8 cellular contexts compared by ENCODE assay signal in the genomic region with DNA sequence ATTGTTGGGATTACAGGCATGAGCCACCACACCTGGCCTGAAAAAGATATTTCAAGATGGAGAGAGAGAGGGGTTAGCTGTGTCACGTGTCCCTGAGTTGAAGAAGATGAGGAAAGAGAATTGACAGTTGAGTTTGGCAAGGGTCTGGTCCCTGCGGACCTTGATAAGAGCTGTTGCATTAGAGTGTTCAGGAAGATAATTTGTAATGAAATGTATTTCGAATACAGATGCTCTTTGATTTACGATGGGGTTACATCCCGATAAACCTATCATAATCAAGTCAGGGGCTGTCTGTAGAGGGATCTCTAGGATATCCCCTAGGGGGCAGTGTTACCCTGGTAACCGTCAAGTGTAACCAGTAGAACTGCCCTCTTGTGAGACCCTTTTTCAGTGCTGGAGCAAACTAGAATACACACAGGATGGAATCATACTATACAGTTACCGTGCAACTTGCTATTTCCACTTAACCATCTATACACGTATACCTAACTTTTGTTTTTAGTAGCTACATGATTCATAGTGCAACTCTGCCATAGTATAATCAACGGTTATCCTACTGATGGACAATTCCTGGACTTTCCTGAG. TPM values are rescaled to one million over a fixed set of nuclear protein-coding genes. Genes with fewer than 3 reads are reported as not detected.
DNase-seq lines count a peak whose midpoint lies in the region; ATAC-seq and TF ChIP-seq lines count a peak whose summit lies in the region.

No MANE protein-coding gene starts in this region.

- intact Hi-C loops in left colon (cut with DNase I, micrococcal nuclease) (no loop called here), aorta (cut with DNase I) (no loop called here)

- H3K4me3 ChIP-seq in cardiac fibroblast (replicated peaks in 1 of 2; ENCODE audit: low read depth in 2 of 2, low read length in 2 of 2): no peak overlapping the region
- no peak overlapping the region for H3K4me3 ChIP-seq in aorta (ENCODE audit: low read length in 2 of 2)

- no peaks in the 10 kb centered on the region for H3K27me3 Mint-ChIP-seq in T-helper 1 cell treated with Interleukin-12 subunit alpha and Interleukin-12 subunit beta and Interleukin-4 antibody, amounts not matched to agents 30 μg/mL and 1 μg/mL, for 36 hours (ENCODE audit: low read depth)

- peaks cover 27% of the 10 kb centered on the region for H3K4me1 Mint-ChIP-seq in T-helper 1 cell treated with Interleukin-12 subunit alpha and Interleukin-12 subunit beta and Interleukin-4 antibody, amounts not matched to agents 30 μg/mL and 1 μg/mL, for 36 hours (ENCODE audit: low read depth)

- H3K36me3 ChIP-seq in aorta (ENCODE audit: control insufficient read depth in 1 of 2, insufficient read depth in 2 of 2, low read length in 1 of 2): no peaks in the 10 kb centered on the region

- H3K27me3 ChIP-seq in aorta (ENCODE audit: control insufficient read depth in 1 of 2, insufficient read depth in 2 of 2, low read length in 1 of 2): no peaks in the 10 kb centered on the region

- H3K36me3 Mint-ChIP-seq in T-helper 1 cell treated with Interleukin-12 subunit alpha and Interleukin-12 subunit beta and Interleukin-4 antibody, amounts not matched to agents 30 μg/mL and 1 μg/mL, for 36 hours (ENCODE audit: low read depth): peaks cover 8% of the 10 kb centered on the region

- no peaks in the 10 kb centered on the region for H3K9me3 ChIP-seq in aorta (ENCODE audit: control insufficient read depth, low read length)

- DNase-seq in COR-L47 (lab: John Stamatoyannopoulos, UW) (peak; percentile 83), NCI-H128 (lab: John Stamatoyannopoulos, UW; ENCODE audit: unreplicated experiment) (peak; percentile 60), cardiac fibroblast (ENCODE audit: low read depth in 2 of 2) (peak; percentile 80 to 81), left colon (no peak), aorta (no peak)
- DNase-seq in stimulated activated CD8-positive, alpha-beta memory T cell treated with anti-CD3 and anti-CD28 coated beads, Interleukin-4, amount 100 ng/mL, for 24 hours (ENCODE audit: low read depth): peak; percentile 34

- no peak overlapping the region for H3K27ac ChIP-seq in aorta (ENCODE audit: low read depth in 1 of 2, low read length in 2 of 2)

- 13 to 14% methylated on average over 9 of the region's 9 CpGs for WGBS in aorta, 2 donors

- H3K4me3 Mint-ChIP-seq in T-helper 1 cell treated with Interleukin-12 subunit alpha and Interleukin-12 subunit beta and Interleukin-4 antibody, amounts not matched to agents 30 μg/mL and 1 μg/mL, for 36 hours: peak overlapping the region; percentile 77

- ATAC-seq in GM19351 (IDR thresholded peaks at IDR 0.05; ENCODE audit: unreplicated experiment): peak; percentile 62
- peak; percentile 23 for ATAC-seq in left colon
- no peak for ATAC-seq in aorta (ENCODE audit: low FRiP score)

- H3K4me1 ChIP-seq in aorta (ENCODE audit: control insufficient read depth in 1 of 2, insufficient read depth in 2 of 2, low read length in 2 of 2): peaks cover 0 to 3% of the 10 kb centered on the region in 2 donors

- H3K27ac Mint-ChIP-seq in T-helper 1 cell treated with Interleukin-12 subunit alpha and Interleukin-12 subunit beta and Interleukin-4 antibody, amounts not matched to agents 30 μg/mL and 1 μg/mL, for 36 hours: peak overlapping the region; percentile 76

- no peaks in the 10 kb centered on the region for H3K9me3 Mint-ChIP-seq in T-helper 1 cell treated with Interleukin-12 subunit alpha and Interleukin-12 subunit beta and Interleukin-4 antibody, amounts not matched to agents 30 μg/mL and 1 μg/mL, for 36 hours

- TF ChIP-seq CTCF in cardiac fibroblast (IDR thresholded peaks at IDR 0.05; ENCODE audit: low read depth, low read length): peak; percentile 60

RNA-seq across cellular contexts. Expression of a gene that starts 1.5 kb away (rescaled TPM):
- 10 to 100 TPM; 34.6 to 39.0 TPM for total RNA-seq in left colon
- 10 to 100 TPM; 30.9 to 33.6 TPM for total RNA-seq in aorta
- 10 to 100 TPM; 37.8 to 75.4 TPM for polyA plus RNA-seq in aorta

RNA-seq across cellular contexts. Expression of a gene that starts 16.9 kb away (rescaled TPM):
- total RNA-seq in left colon (10 to 100 TPM; 22.6 to 26.8 TPM), aorta (10 to 100 TPM; 12.6 to 13.1 TPM)
- 10 to 100 TPM in 1 of 2 donors, 1 to 10 TPM in 1; 5.2 to 45.3 TPM for polyA plus RNA-seq in aorta

RNA-seq across cellular contexts. Expression of a gene that starts 21.8 kb away (rescaled TPM):
- total RNA-seq in left colon: 100 to 1,000 TPM in 1 of 2 donors, 1 to 10 TPM in 1; 6.9 to 254 TPM
- total RNA-seq in aorta: 1,000 to 10,000 TPM in 1 of 2 donors, 100 to 1,000 TPM in 1; 406 to 1,055 TPM
- 100 to 1,000 TPM; 547 to 569 TPM for polyA plus RNA-seq in aorta

RNA-seq across cellular contexts. Expression of a gene that starts 31.6 kb away (rescaled TPM):
- total RNA-seq in left colon: 10 to 100 TPM; 52.8 to 64.5 TPM
- 10 to 100 TPM; 27.7 to 27.8 TPM for total RNA-seq in aorta
- polyA plus RNA-seq in aorta: 10 to 100 TPM; 39.9 to 72.5 TPM

RNA-seq across cellular contexts. Expression of a gene that starts 36.8 kb away (rescaled TPM):
- total RNA-seq in left colon: 1 to 10 TPM; 8.5 to 9.2 TPM
- 10 to 100 TPM in 1 of 2 donors, 1 to 10 TPM in 1; 7.1 to 12.2 TPM for total RNA-seq in aorta
- 1 to 10 TPM; 2.5 to 5.6 TPM for polyA plus RNA-seq in aorta

Comparison
In these comparisons a context has a peak if more than half of its experiments do, and no peak if none do; other contexts are left out.
1. DNase-seq: peak in COR-L47 (single experiment), NCI-H128 (single experiment), cardiac fibroblast (2 of 2) and stimulated activated CD8-positive, alpha-beta memory T cell treated with anti-CD3 and anti-CD28 coated beads, Interleukin-4, amount 100 ng/mL, for 24 hours (single experiment); none in left colon (0 of 2) and aorta (0 of 2).